In the genomic region with DNA sequence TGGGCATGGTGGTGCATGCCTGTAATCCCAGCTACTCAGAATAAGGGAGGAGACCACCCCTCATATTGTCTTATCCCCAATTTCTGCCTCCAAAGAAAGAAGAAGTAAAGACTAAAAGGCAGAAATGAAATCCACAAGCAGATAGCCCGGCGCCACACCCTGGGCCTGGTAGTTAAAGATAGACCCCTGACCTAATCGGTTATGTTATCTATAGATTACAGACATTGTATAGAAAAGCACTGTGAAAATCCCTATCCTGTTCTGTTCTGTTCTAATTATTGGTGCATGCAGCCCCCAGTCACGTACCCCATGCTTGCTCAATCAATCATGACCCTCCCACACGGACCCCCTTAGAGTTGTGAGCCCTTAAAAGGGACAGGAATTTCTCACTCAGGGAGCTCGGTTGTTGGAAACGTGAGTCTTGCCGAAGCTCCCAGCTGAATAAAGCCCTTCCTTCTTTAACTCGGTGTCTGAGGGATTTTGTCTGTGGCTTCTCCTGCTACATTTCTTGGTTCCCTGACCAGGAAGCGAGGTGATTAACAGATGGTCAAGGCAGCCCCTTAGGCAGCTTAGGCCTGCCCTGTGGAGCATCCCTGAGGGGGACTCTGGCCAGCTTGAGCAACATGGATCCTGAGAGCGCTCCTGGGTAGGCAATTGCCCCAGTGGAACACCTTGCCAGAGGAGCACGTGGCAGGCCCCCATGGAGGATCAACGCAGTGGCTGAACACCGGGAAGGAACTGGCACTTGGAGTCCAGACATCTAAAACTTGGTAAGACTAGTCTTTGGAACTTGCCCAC, we compare ENCODE assay signal across 1 cellular context.
TF ChIP-seq lines count a peak whose summit lies in the region.
"Not testable (repeated sequence)": the region's sequence is repeated elsewhere in the genome, so short reads cannot be mapped to it uniquely, and the experiment has no call there.

No MANE protein-coding gene starts in this region.

TF ChIP-seq in K562, 482 proteins besides CTCF, POLR2A, EP300 and RAD21 (continued from another document and continues in another):
- TF ChIP-seq, protein P1, sequence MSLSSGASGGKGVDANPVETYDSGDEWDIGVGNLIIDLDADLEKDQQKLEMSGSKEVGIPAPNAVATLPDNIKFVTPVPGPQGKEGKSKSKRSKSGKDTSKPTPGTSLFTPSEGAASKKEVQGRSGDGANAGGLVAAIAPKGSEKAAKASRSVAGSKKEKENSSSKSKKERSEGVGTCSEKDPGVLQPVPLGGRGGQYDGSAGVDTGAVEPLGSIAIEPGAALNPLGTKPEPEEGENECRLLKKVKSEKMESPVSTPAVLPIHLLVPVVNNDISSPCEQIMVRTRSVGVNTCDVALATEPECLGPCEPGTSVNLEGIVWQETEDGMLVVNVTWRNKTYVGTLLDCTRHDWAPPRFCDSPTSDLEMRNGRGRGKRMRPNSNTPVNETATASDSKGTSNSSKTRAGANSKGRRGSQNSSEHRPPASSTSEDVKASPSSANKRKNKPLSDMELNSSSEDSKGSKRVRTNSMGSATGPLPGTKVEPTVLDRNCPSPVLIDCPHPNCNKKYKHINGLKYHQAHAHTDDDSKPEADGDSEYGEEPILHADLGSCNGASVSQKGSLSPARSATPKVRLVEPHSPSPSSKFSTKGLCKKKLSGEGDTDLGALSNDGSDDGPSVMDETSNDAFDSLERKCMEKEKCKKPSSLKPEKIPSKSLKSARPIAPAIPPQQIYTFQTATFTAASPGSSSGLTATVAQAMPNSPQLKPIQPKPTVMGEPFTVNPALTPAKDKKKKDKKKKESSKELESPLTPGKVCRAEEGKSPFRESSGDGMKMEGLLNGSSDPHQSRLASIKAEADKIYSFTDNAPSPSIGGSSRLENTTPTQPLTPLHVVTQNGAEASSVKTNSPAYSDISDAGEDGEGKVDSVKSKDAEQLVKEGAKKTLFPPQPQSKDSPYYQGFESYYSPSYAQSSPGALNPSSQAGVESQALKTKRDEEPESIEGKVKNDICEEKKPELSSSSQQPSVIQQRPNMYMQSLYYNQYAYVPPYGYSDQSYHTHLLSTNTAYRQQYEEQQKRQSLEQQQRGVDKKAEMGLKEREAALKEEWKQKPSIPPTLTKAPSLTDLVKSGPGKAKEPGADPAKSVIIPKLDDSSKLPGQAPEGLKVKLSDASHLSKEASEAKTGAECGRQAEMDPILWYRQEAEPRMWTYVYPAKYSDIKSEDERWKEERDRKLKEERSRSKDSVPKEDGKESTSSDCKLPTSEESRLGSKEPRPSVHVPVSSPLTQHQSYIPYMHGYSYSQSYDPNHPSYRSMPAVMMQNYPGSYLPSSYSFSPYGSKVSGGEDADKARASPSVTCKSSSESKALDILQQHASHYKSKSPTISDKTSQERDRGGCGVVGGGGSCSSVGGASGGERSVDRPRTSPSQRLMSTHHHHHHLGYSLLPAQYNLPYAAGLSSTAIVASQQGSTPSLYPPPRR (CRISPR knock-in tag; IDR thresholded peaks at IDR 0.05; ENCODE audit: borderline replicate concordance), result peak; percentile 52; the same call in 1 of the 2 replicates
- peak; percentile 96 for TF ChIP-seq SOX6 (IDR thresholded peaks at IDR 0.05)
- TF ChIP-seq NFRKB (IDR thresholded peaks at IDR 0.05; ENCODE audit: low read depth), result peak; percentile 82; the same call in 1 of the 2 replicates
- TF ChIP-seq ARID1B (IDR thresholded peaks at IDR 0.05), result peak; percentile 98
- TF ChIP-seq KDM1A (IDR thresholded peaks at IDR 0.05), result peak in 1 of 2 experiments; percentile 50; a peak in 2 of 4 replicates
- TF ChIP-seq ATF3 (IDR thresholded peaks at IDR 0.05), result peak; percentile 27; the same call in 1 of the 2 replicates
- TF ChIP-seq ATF3 (CRISPR knock-in tag; conservative IDR thresholded peaks at IDR 0.05), result not testable (repeated sequence)
- peak in 1 of 2 experiments; percentile 55; a peak in 1 of 4 replicates for TF ChIP-seq TBL1XR1 (IDR thresholded peaks at IDR 0.05; ENCODE audit: low read length in 2 of 2)
- TF ChIP-seq, protein P2, sequence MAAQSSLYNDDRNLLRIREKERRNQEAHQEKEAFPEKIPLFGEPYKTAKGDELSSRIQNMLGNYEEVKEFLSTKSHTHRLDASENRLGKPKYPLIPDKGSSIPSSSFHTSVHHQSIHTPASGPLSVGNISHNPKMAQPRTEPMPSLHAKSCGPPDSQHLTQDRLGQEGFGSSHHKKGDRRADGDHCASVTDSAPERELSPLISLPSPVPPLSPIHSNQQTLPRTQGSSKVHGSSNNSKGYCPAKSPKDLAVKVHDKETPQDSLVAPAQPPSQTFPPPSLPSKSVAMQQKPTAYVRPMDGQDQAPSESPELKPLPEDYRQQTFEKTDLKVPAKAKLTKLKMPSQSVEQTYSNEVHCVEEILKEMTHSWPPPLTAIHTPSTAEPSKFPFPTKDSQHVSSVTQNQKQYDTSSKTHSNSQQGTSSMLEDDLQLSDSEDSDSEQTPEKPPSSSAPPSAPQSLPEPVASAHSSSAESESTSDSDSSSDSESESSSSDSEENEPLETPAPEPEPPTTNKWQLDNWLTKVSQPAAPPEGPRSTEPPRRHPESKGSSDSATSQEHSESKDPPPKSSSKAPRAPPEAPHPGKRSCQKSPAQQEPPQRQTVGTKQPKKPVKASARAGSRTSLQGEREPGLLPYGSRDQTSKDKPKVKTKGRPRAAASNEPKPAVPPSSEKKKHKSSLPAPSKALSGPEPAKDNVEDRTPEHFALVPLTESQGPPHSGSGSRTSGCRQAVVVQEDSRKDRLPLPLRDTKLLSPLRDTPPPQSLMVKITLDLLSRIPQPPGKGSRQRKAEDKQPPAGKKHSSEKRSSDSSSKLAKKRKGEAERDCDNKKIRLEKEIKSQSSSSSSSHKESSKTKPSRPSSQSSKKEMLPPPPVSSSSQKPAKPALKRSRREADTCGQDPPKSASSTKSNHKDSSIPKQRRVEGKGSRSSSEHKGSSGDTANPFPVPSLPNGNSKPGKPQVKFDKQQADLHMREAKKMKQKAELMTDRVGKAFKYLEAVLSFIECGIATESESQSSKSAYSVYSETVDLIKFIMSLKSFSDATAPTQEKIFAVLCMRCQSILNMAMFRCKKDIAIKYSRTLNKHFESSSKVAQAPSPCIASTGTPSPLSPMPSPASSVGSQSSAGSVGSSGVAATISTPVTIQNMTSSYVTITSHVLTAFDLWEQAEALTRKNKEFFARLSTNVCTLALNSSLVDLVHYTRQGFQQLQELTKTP (IDR thresholded peaks at IDR 0.05; ENCODE audit: low read depth in 1 of 2, partially characterized antibody in 2 of 2), result peak in 1 of 2 experiments; percentile 77
- TF ChIP-seq, protein P3, sequence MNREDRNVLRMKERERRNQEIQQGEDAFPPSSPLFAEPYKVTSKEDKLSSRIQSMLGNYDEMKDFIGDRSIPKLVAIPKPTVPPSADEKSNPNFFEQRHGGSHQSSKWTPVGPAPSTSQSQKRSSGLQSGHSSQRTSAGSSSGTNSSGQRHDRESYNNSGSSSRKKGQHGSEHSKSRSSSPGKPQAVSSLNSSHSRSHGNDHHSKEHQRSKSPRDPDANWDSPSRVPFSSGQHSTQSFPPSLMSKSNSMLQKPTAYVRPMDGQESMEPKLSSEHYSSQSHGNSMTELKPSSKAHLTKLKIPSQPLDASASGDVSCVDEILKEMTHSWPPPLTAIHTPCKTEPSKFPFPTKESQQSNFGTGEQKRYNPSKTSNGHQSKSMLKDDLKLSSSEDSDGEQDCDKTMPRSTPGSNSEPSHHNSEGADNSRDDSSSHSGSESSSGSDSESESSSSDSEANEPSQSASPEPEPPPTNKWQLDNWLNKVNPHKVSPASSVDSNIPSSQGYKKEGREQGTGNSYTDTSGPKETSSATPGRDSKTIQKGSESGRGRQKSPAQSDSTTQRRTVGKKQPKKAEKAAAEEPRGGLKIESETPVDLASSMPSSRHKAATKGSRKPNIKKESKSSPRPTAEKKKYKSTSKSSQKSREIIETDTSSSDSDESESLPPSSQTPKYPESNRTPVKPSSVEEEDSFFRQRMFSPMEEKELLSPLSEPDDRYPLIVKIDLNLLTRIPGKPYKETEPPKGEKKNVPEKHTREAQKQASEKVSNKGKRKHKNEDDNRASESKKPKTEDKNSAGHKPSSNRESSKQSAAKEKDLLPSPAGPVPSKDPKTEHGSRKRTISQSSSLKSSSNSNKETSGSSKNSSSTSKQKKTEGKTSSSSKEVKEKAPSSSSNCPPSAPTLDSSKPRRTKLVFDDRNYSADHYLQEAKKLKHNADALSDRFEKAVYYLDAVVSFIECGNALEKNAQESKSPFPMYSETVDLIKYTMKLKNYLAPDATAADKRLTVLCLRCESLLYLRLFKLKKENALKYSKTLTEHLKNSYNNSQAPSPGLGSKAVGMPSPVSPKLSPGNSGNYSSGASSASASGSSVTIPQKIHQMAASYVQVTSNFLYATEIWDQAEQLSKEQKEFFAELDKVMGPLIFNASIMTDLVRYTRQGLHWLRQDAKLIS (CRISPR knock-in tag; IDR thresholded peaks at IDR 0.05), result peak; percentile 64
- TF ChIP-seq BACH1 (tag; IDR thresholded peaks at IDR 0.05), result 0 out of 2 replicates have a peak, but pooled peaks have one; percentile 37
- peak; percentile 76 for TF ChIP-seq ZNF644 (tag; IDR thresholded peaks at IDR 0.05; ENCODE audit: low read depth)
- TF ChIP-seq KAT7 (CRISPR knock-in tag; IDR thresholded peaks at IDR 0.05; ENCODE audit: borderline replicate concordance), result peak; percentile 94
- TF ChIP-seq HES1 (IDR thresholded peaks at IDR 0.05; ENCODE audit: low read depth), result peak; percentile 62; the same call in 1 of the 2 replicates
- peak; percentile 40; the same call in 1 of the 2 replicates for TF ChIP-seq RNF2 (IDR thresholded peaks at IDR 0.05)
- TF ChIP-seq ATF7 (IDR thresholded peaks at IDR 0.05), result peak; percentile 72
- peak; percentile 56 for TF ChIP-seq ZBTB7A (IDR thresholded peaks at IDR 0.05; ENCODE audit: borderline replicate concordance, control insufficient read depth, low read depth, low read length)
- TF ChIP-seq KDM5B (IDR thresholded peaks at IDR 0.05; ENCODE audit: insufficient replicate concordance, low read depth, low read length), result peak; percentile 53
- peak; percentile 44; the same call in 1 of the 2 replicates for TF ChIP-seq ATF4 (CRISPR knock-in tag; IDR thresholded peaks at IDR 0.05)
- TF ChIP-seq, protein P4, sequence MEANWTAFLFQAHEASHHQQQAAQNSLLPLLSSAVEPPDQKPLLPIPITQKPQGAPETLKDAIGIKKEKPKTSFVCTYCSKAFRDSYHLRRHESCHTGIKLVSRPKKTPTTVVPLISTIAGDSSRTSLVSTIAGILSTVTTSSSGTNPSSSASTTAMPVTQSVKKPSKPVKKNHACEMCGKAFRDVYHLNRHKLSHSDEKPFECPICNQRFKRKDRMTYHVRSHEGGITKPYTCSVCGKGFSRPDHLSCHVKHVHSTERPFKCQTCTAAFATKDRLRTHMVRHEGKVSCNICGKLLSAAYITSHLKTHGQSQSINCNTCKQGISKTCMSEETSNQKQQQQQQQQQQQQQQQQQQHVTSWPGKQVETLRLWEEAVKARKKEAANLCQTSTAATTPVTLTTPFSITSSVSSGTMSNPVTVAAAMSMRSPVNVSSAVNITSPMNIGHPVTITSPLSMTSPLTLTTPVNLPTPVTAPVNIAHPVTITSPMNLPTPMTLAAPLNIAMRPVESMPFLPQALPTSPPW (CRISPR knock-in tag; IDR thresholded peaks at IDR 0.05), result peak; percentile 28
- TF ChIP-seq ZNF347 (CRISPR knock-in tag; IDR thresholded peaks at IDR 0.05; ENCODE audit: low read depth), result 0 out of 2 replicates have a peak, but pooled peaks have one; percentile 48
- TF ChIP-seq TAL1 (IDR thresholded peaks at IDR 0.05), result peak; percentile 96
- peak; percentile 66 for TF ChIP-seq CEBPB (tag; IDR thresholded peaks at IDR 0.05)
- TF ChIP-seq DPF2 (IDR thresholded peaks at IDR 0.05), result peak; percentile 97
- TF ChIP-seq ID3 (CRISPR knock-in tag; IDR thresholded peaks at IDR 0.05), result 0 out of 2 replicates have a peak, but pooled peaks have one; percentile 42
- TF ChIP-seq ID3 (tag; IDR thresholded peaks at IDR 0.05), result 0 out of 2 replicates have a peak, but pooled peaks have one; percentile 15
- TF ChIP-seq ZFP36 (IDR thresholded peaks at IDR 0.05; ENCODE audit: low read depth, low read length, partially characterized antibody), result peak; percentile 27
- TF ChIP-seq, protein P5, sequence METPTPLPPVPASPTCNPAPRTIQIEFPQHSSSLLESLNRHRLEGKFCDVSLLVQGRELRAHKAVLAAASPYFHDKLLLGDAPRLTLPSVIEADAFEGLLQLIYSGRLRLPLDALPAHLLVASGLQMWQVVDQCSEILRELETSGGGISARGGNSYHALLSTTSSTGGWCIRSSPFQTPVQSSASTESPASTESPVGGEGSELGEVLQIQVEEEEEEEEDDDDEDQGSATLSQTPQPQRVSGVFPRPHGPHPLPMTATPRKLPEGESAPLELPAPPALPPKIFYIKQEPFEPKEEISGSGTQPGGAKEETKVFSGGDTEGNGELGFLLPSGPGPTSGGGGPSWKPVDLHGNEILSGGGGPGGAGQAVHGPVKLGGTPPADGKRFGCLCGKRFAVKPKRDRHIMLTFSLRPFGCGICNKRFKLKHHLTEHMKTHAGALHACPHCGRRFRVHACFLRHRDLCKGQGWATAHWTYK (CRISPR knock-in tag; IDR thresholded peaks at IDR 0.05), result peak; percentile 63; the same call in 1 of the 2 replicates
- peak; percentile 79 for TF ChIP-seq FOXJ2 (tag; IDR thresholded peaks at IDR 0.05)
- TF ChIP-seq RCOR1 (IDR thresholded peaks at IDR 0.05; ENCODE audit: borderline replicate concordance in 1 of 2, low read depth in 2 of 2, low read length in 2 of 2), result peak in 1 of 2 experiments; percentile 41; a peak in 1 of 4 replicates
